Comparison of ENCODE assay signal across 15 cellular contexts in genomic region chr19:28264556-28264955, GRCh38.
DNase-seq lines count a peak whose midpoint lies in the region; ATAC-seq and TF ChIP-seq lines count a peak whose summit lies in the region.
"Had no signal": no experiment of that assay in that cellular context is flagged by ENCODE, and none has a peak within 500 bp of the region (broad histone marks: within the 10 kb centered on the region; RNA-seq: fewer than 3 reads in every experiment).

No MANE protein-coding gene starts in this region.

- peaks cover 4% of the 10 kb centered on the region; the same call in 2 of the 3 replicates for H3K4me1 Mint-ChIP-seq in GM23338
- peaks cover 6% of the 10 kb centered on the region for H3K4me1 Mint-ChIP-seq in WTC11
- peaks cover 10% of the 10 kb centered on the region for H3K4me1 Mint-ChIP-seq in neural progenitor cell
- H3K4me1 Mint-ChIP-seq: CD8-positive, alpha-beta memory T cell had no signal

- peak; percentile 45; the same call in 2 of the 3 replicates for ATAC-seq in GM23338
- ATAC-seq in WTC11, result peak; percentile 36; the same call in 1 of the 2 replicates

- no peaks in the 10 kb centered on the region for H3K36me3 ChIP-seq in GM23338 (ENCODE audit: insufficient read depth)
- no peaks in the 10 kb centered on the region for H3K36me3 ChIP-seq in neural progenitor cell
- H3K36me3 ChIP-seq in sigmoid colon, result no peaks in the 10 kb centered on the region
- H3K36me3 ChIP-seq: BLaER1, HAP-1 had no signal

- H3K36me3 Mint-ChIP-seq in GM23338 (ENCODE audit: low read depth), result no peaks in the 10 kb centered on the region; the same call in 2 of the 3 replicates
- H3K36me3 Mint-ChIP-seq in WTC11, result peaks cover 3% of the 10 kb centered on the region; the same call in 1 of the 2 replicates
- H3K36me3 Mint-ChIP-seq in neural progenitor cell, result no peaks in the 10 kb centered on the region
- H3K36me3 Mint-ChIP-seq: CD8-positive, alpha-beta memory T cell had no signal

- H3K79me2 ChIP-seq in GM23338 (replicated peaks; ENCODE audit: insufficient read depth) (no peaks in the 10 kb centered on the region), neural progenitor cell (ENCODE audit: low read depth) (no peaks in the 10 kb centered on the region)

- 0 out of 2 replicates have a peak, but pooled peaks cover 5% of the 10 kb centered on the region for H3K9me2 ChIP-seq in GM23338 (ENCODE audit: insufficient read depth)

- TF ChIP-seq CTCF in GM23338 (conservative IDR thresholded peaks at IDR 0.05; ENCODE audit: low read depth in 2 of 2) (no peak), WTC11 (IDR thresholded peaks at IDR 0.05) (no peak), neural progenitor cell (IDR thresholded peaks at IDR 0.05) (no peak), sigmoid colon (IDR thresholded peaks at IDR 0.05) (no peak)

- H3K27me3 Mint-ChIP-seq in GM23338 (ENCODE audit: insufficient read depth, low read depth, poor library complexity) (no peaks in the 10 kb centered on the region), WTC11 (ENCODE audit: low read depth) (no peaks in the 10 kb centered on the region), neural progenitor cell (ENCODE audit: insufficient read depth, low read depth) (no peaks in the 10 kb centered on the region)
- H3K27me3 Mint-ChIP-seq: CD8-positive, alpha-beta memory T cell; IgD-negative memory B cell had no signal

- POLR2A ChIA-PET in WTC11 (lab: Charles Lee), result no interaction called here

- H3K4me3 Mint-ChIP-seq in GM23338 (no peak overlapping the region), WTC11 (no peak overlapping the region), neural progenitor cell (no peak overlapping the region)
- H3K4me3 Mint-ChIP-seq: CD8-positive, alpha-beta memory T cell; IgD-negative memory B cell had no signal

- CTCF ChIA-PET in WTC11 (lab: Charles Lee), result no interaction called here

- no peak overlapping the region for H3K27ac ChIP-seq in GM23338 (ENCODE audit: low read depth)
- H3K27ac ChIP-seq in neural progenitor cell, result no peak overlapping the region
- no peak overlapping the region for H3K27ac ChIP-seq in sigmoid colon
- H3K27ac ChIP-seq: BLaER1 had no signal

- no peaks in the 10 kb centered on the region for H3K4me1 ChIP-seq in GM23338 (ENCODE audit: insufficient read depth)
- peaks cover 11% of the 10 kb centered on the region for H3K4me1 ChIP-seq in neural progenitor cell
- no peaks in the 10 kb centered on the region for H3K4me1 ChIP-seq in sigmoid colon
- H3K4me1 ChIP-seq: BLaER1, Caco-2, HAP-1 had no signal

- TF ChIP-seq EP300 in sigmoid colon (IDR thresholded peaks at IDR 0.05), result no peak

- H3K4me2 ChIP-seq in GM23338 (no peak overlapping the region), neural progenitor cell (peak overlapping the region; percentile 7)
- H3K4me2 ChIP-seq: BLaER1 had no signal

- no peaks in the 10 kb centered on the region for H4K20me1 ChIP-seq in GM23338 (replicated peaks; ENCODE audit: insufficient read depth)
- no peaks in the 10 kb centered on the region for H4K20me1 ChIP-seq in neural progenitor cell (ENCODE audit: low read depth)
- H4K20me1 ChIP-seq: BLaER1 had no signal

- H3K9me3 Mint-ChIP-seq in GM23338 (peaks cover 4% of the 10 kb centered on the region), WTC11 (peaks cover 8% of the 10 kb centered on the region), neural progenitor cell (peaks cover 8% of the 10 kb centered on the region)

- H3K4me3 ChIP-seq in GM23338 (no peak overlapping the region), neural progenitor cell (no peak overlapping the region), sigmoid colon (no peak overlapping the region)
- H3K4me3 ChIP-seq: BLaER1, HAP-1 had no signal

- 67 to 78% methylated on average over 3 of the region's 3 CpGs for WGBS in sigmoid colon, 2 donors

- H3K9ac ChIP-seq in neural progenitor cell, result no peak overlapping the region
- H3K9ac ChIP-seq: BLaER1 had no signal

- TF ChIP-seq POLR2A in sigmoid colon (IDR thresholded peaks at IDR 0.05), result no peak

- intact Hi-C loops in sigmoid colon (cut with DNase I), result no loop called here

- H3K9me3 ChIP-seq in neural progenitor cell (ENCODE audit: low read depth) (no peaks in the 10 kb centered on the region), sigmoid colon (peaks cover 0 to 3% (median 0%) of the 10 kb centered on the region in 4 donors)
- H3K9me3 ChIP-seq: BLaER1, HAP-1 had no signal

- H2AFZ ChIP-seq in GM23338 (no peak overlapping the region), neural progenitor cell (replicated peaks) (no peak overlapping the region)

- H3K27ac Mint-ChIP-seq in GM23338 (no peak overlapping the region), WTC11 (no peak overlapping the region), neural progenitor cell (no peak overlapping the region)
- H3K27ac Mint-ChIP-seq: CD8-positive, alpha-beta memory T cell; IgD-negative memory B cell had no signal

- DNase-seq in GM23338 (ENCODE audit: low spot score), result peak; percentile 35
- peak; percentile 66 for DNase-seq in NCI-H82 (lab: John Stamatoyannopoulos, UW)
- no peak for DNase-seq in WTC11 (ENCODE audit: low spot score)
- peak; percentile 18 for DNase-seq in neural progenitor cell (ENCODE audit: low spot score)
- DNase-seq in cerebellum (ENCODE audit: low spot score), result no peak
- DNase-seq in central memory CD4-positive, alpha-beta T cell, result no peak
- DNase-seq in sigmoid colon, result no peak
- DNase-seq: 8988T; AML-193; Caco-2; CD8-positive, alpha-beta memory T cell; GOT3 had no signal

- H3K27me3 ChIP-seq in GM23338 (ENCODE audit: insufficient read depth) (no peaks in the 10 kb centered on the region), neural progenitor cell (no peaks in the 10 kb centered on the region), sigmoid colon (peaks cover 0 to 2% (median 0%) of the 10 kb centered on the region in 3 donors)
- H3K27me3 ChIP-seq: BLaER1 had no signal

- H3F3A ChIP-seq in GM23338 (replicated peaks; ENCODE audit: low read depth) (no peaks in the 10 kb centered on the region), neural progenitor cell (ENCODE audit: low read depth) (no peaks in the 10 kb centered on the region)

TF ChIP-seq in GM23338, 12 proteins besides CTCF, POLR2A, EP300 and RAD21 (continues in another document):
- no peak for TF ChIP-seq EZH2 (IDR thresholded peaks at IDR 0.05; ENCODE audit: low read depth, unreplicated experiment)

TF ChIP-seq in WTC11, 78 proteins besides CTCF, POLR2A, EP300 and RAD21 (continues in another document):
- TF ChIP-seq E2F5 (CRISPR knock-in tag; IDR thresholded peaks at IDR 0.05), result no peak
- no peak for TF ChIP-seq JAZF1 (CRISPR knock-in tag; IDR thresholded peaks at IDR 0.05)
- no peak for TF ChIP-seq NR2C2 (CRISPR knock-in tag; IDR thresholded peaks at IDR 0.05)
- TF ChIP-seq ERG (CRISPR knock-in tag; IDR thresholded peaks at IDR 0.05), result no peak
- no peak for TF ChIP-seq E2F4 (CRISPR knock-in tag; IDR thresholded peaks at IDR 0.05; ENCODE audit: borderline replicate concordance, low read depth)
- no peak for TF ChIP-seq IRF1 (CRISPR knock-in tag; IDR thresholded peaks at IDR 0.05)

Comparison
In these comparisons a context has a peak if more than half of its experiments do, and no peak if none do; other contexts are left out.
1. DNase-seq: peak in GM23338 (single experiment), NCI-H82 (single experiment) and neural progenitor cell (single experiment); none in WTC11 (single experiment), cerebellum (single experiment), central memory CD4-positive, alpha-beta T cell (single experiment) and sigmoid colon (single experiment).